ENCODE assay signal across 19 cellular contexts in the genomic region with DNA sequence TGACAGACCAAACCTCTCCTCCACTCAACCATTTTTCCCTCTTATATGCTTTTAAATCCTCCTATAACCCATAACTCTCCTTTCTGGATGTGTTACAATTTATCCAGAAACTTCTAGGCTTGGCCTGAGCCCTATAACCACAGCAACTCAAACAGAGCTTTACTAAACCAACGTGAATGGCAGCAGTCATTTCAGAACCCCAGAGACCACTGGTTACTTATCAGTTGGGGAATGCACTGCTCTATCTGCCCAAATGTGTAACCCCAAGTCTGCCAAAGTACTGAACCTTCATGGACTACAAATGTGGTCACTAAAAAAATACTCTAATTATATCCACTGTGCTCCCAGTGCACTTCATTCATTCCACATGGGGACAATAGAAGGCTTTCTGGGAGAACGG. TPM values are rescaled to one million over a fixed set of nuclear protein-coding genes. Genes with fewer than 3 reads are reported as not detected.
DNase-seq lines count a peak whose midpoint lies in the region; ATAC-seq, FAIRE-seq and TF ChIP-seq lines count a peak whose summit lies in the region.
"Had no signal": no experiment of that assay in that cellular context is flagged by ENCODE, and none has a peak within 500 bp of the region (broad histone marks: within the 10 kb centered on the region; RNA-seq: fewer than 3 reads in every experiment).

No MANE protein-coding gene starts in this region.

- DNase-seq in activated CD4-positive, alpha-beta T cell treated with anti-CD3 and anti-CD28 coated beads, Interleukin-2, amount 10 ng/mL, durations not matched to agents 24 days and 14 days = no peak
- DNase-seq in activated CD4-positive, alpha-beta T cell treated with anti-CD3 and anti-CD28 coated beads for 48 hours = no peak
- no peak for DNase-seq in natural killer cell treated with Interleukin-12 subunit alpha and Interleukin-12 subunit beta and Interleukin-15 and Interleukin-18, amount 100 ng/mL, for 72 hours (ENCODE audit: low spot score)
- no peak for DNase-seq in natural killer cell
- no peak for DNase-seq in GM12878 (ENCODE audit: low read depth, low spot score)
- DNase-seq in testis = no peak
- DNase-seq in spleen = no peak
- no peak for DNase-seq in effector CD8-positive, alpha-beta T cell (lab: John Stamatoyannopoulos, UW)
- DNase-seq: 8988T, DMS53, HCEC 1CT, MV-4-11, NCI-H1417 treated with DMSO at 0.1 percent for 48 hours, NCI-H2029, NCI-H2171 treated with DMSO at 0.1 percent for 48 hours had no signal

- 50% methylated on average over 2 of the region's 2 CpGs for WGBS in GM12878 (ENCODE audit: insufficient coverage, insufficient replicate concordance, low lambda C conversion rate, missing lambda C conversion rate)
- 73 to 74% methylated on average over 2 of the region's 2 CpGs for whole genome bisulfite sequencing in testis, 2 donors
- 81 to 88% (median 84%) methylated on average over 2 of the region's 2 CpGs for WGBS in spleen, 5 donors

- intact Hi-C loops in activated CD4-positive, alpha-beta T cell treated with anti-CD3 and anti-CD28 coated beads, Interleukin-2, amount 10 ng/mL, durations not matched to agents 24 days and 14 days (cut with micrococcal nuclease) = no loop called here
- intact Hi-C loops in natural killer cell (cut with micrococcal nuclease) = no loop called here
- intact Hi-C loops in GM12878 (cut with micrococcal nuclease; ENCODE audit: unreplicated experiment) = no loop called here
- intact Hi-C loops in testis (cut with DNase I; ENCODE audit: low total_unique reads) = no loop called here
- intact Hi-C loops in spleen (cut with DNase I; ENCODE audit: low total_unique reads) = no loop called here

- H3K4me2 ChIP-seq in GM12878 (ENCODE audit: control insufficient read depth, insufficient read depth) = no peak overlapping the region
- H3K4me2 ChIP-seq: BLaER1 treated with 17β-estradiol and CSF1 and Interleukin-3, amounts not matched to agents 10 nM and 100 nM had no signal

- TSS peak; percentile 33 for BruUV-seq in GM12878 (replicated peaks; lab: Mats Ljungman, UMichigan)

- no peak for TF ChIP-seq RAD21 in GM12878 (IDR thresholded peaks at IDR 0.05; ENCODE audit: insufficient read depth, low read depth, low read length)

- no peaks in the 10 kb centered on the region for H3K9me3 Mint-ChIP-seq in activated CD4-positive, alpha-beta T cell treated with anti-CD3 and anti-CD28 coated beads, Interleukin-2, amount 10 ng/mL, durations not matched to agents 24 days and 14 days
- H3K9me3 Mint-ChIP-seq in natural killer cell treated with Interleukin-12 subunit alpha and Interleukin-12 subunit beta and Interleukin-15 and Interleukin-18, amount 100 ng/mL, for 72 hours = no peaks in the 10 kb centered on the region
- no peaks in the 10 kb centered on the region for H3K9me3 Mint-ChIP-seq in natural killer cell
- H3K9me3 Mint-ChIP-seq: IgD-negative memory B cell had no signal

- no peak for TF ChIP-seq CTCF in natural killer cell (IDR thresholded peaks at IDR 0.05)
- no peak for TF ChIP-seq CTCF in GM12878 (IDR thresholded peaks at IDR 0.05 in 2 of 3, conservative IDR thresholded peaks at IDR 0.05 in 1 of 3; ENCODE audit: control insufficient read depth in 2 of 3, extremely low read depth in 1 of 3, insufficient read depth in 1 of 3, low read depth in 3 of 3, low read length in 3 of 3)
- TF ChIP-seq CTCF in testis (IDR thresholded peaks at IDR 0.05) = no peak
- no peak for TF ChIP-seq CTCF in spleen (IDR thresholded peaks at IDR 0.05 in 8 of 11, conservative IDR thresholded peaks at IDR 0.05 in 3 of 11)

- no peaks in the 10 kb centered on the region for H3K79me2 ChIP-seq in GM12878 (ENCODE audit: control insufficient read depth, insufficient read depth, low read length)

- H3K9me3 ChIP-seq in GM12878 (replicated peaks; ENCODE audit: control insufficient read depth, insufficient read depth, low read length) (no peaks in the 10 kb centered on the region), testis (no peaks in the 10 kb centered on the region), spleen (no peaks in the 10 kb centered on the region)
- H3K9me3 ChIP-seq: BLaER1 treated with 17β-estradiol and CSF1 and Interleukin-3, amounts not matched to agents 10 nM and 100 nM had no signal

- TF ChIP-seq EP300 in GM12878 (IDR thresholded peaks at IDR 0.05; ENCODE audit: borderline replicate concordance in 1 of 2, control insufficient read depth in 1 of 2, low read depth in 2 of 2, low read length in 2 of 2) = no peak

- SMC1A ChIA-PET in GM12878 (lab: Charles Lee; ENCODE audit: uncharacterized antibody, unreplicated experiment) = interaction anchor here (1.1 to 1.5 kb wide), 2 partner anchors 11 to 65 kb away, joined by 3 to 7 read pairs; no protein-coding TSS in a partner anchor

- CTCF ChIA-PET in GM12878 (lab: Yijun Ruan, JAX) = interaction anchor here (1.7 kb wide), 1 partner anchor 11 kb away, joined by 5 read pairs; no protein-coding TSS in a partner anchor

- peak in 1 of 2 donors; percentile 43 for ATAC-seq in natural killer cell treated with Interleukin-12 subunit alpha and Interleukin-12 subunit beta and Interleukin-15 and Interleukin-18, amount 100 ng/mL, for 72 hours
- ATAC-seq in natural killer cell = no peak
- no peak for ATAC-seq in GM12878

- POLR2A ChIA-PET in GM12878 (lab: Charles Lee) = interaction anchor here (1.0 kb wide), 1 partner anchor 14 kb away, joined by 3 read pairs; no protein-coding TSS in a partner anchor

- no peaks in the 10 kb centered on the region for H3K4me1 Mint-ChIP-seq in activated CD4-positive, alpha-beta T cell treated with anti-CD3 and anti-CD28 coated beads, Interleukin-2, amount 10 ng/mL, durations not matched to agents 24 days and 14 days
- peaks cover 0 to 7% of the 10 kb centered on the region in 2 donors for H3K4me1 Mint-ChIP-seq in natural killer cell treated with Interleukin-12 subunit alpha and Interleukin-12 subunit beta and Interleukin-15 and Interleukin-18, amount 100 ng/mL, for 72 hours (ENCODE audit: low read depth in 2 of 2)
- H3K4me1 Mint-ChIP-seq in natural killer cell = no peaks in the 10 kb centered on the region
- H3K4me1 Mint-ChIP-seq: IgD-negative memory B cell had no signal

- H4K20me1 ChIP-seq in GM12878 (ENCODE audit: control insufficient read depth, insufficient read depth) = no peaks in the 10 kb centered on the region

- H3K4me3 Mint-ChIP-seq in activated CD4-positive, alpha-beta T cell treated with anti-CD3 and anti-CD28 coated beads, Interleukin-2, amount 10 ng/mL, durations not matched to agents 24 days and 14 days = no peak overlapping the region
- no peak overlapping the region for H3K4me3 Mint-ChIP-seq in natural killer cell treated with Interleukin-12 subunit alpha and Interleukin-12 subunit beta and Interleukin-15 and Interleukin-18, amount 100 ng/mL, for 72 hours
- H3K4me3 Mint-ChIP-seq in natural killer cell = no peak overlapping the region
- H3K4me3 Mint-ChIP-seq: IgD-negative memory B cell had no signal

- no peak for FAIRE-seq in GM12878 (lab: Jason Lieb, UNC)
- FAIRE-seq: GM12891, RCC 7860 had no signal

- no peaks in the 10 kb centered on the region for H3K4me1 ChIP-seq in GM12878 (ENCODE audit: control insufficient read depth, insufficient read depth, low read length)
- peaks cover 15% of the 10 kb centered on the region for H3K4me1 ChIP-seq in testis
- H3K4me1 ChIP-seq in spleen = no peaks in the 10 kb centered on the region
- H3K4me1 ChIP-seq: BLaER1 treated with 17β-estradiol and CSF1 and Interleukin-3, amounts not matched to agents 10 nM and 100 nM had no signal

- H3K27me3 ChIP-seq in GM12878 (replicated peaks in 1 of 2; ENCODE audit: control insufficient read depth in 2 of 2, insufficient read depth in 2 of 2, low read length in 1 of 2) (no peaks in the 10 kb centered on the region), testis (no peaks in the 10 kb centered on the region), spleen (replicated peaks in 1 of 7) (no peaks in the 10 kb centered on the region)
- H3K27me3 ChIP-seq: BLaER1 treated with 17β-estradiol and CSF1 and Interleukin-3, amounts not matched to agents 10 nM and 100 nM had no signal

- H3K9ac ChIP-seq in GM12878 (ENCODE audit: control insufficient read depth, insufficient read depth, low read length) = no peak overlapping the region
- H3K9ac ChIP-seq: BLaER1 treated with 17β-estradiol and CSF1 and Interleukin-3, amounts not matched to agents 10 nM and 100 nM had no signal

- H3K36me3 ChIP-seq in GM12878 (ENCODE audit: control insufficient read depth in 2 of 2, insufficient read depth in 2 of 2, low read length in 1 of 2) = peaks cover 12 to 21% of the 10 kb centered on the region in 2 experiments
- H3K36me3 ChIP-seq in testis (ENCODE audit: low read depth, missing control alignments) = no peaks in the 10 kb centered on the region
- H3K36me3 ChIP-seq in spleen = peaks cover 3 to 100% (median 94%) of the 10 kb centered on the region in 6 donors

- no peak overlapping the region for H2AFZ ChIP-seq in GM12878 (ENCODE audit: control insufficient read depth, low read depth, low read length)

- peaks cover 56% of the 10 kb centered on the region for H3K36me3 Mint-ChIP-seq in activated CD4-positive, alpha-beta T cell treated with anti-CD3 and anti-CD28 coated beads, Interleukin-2, amount 10 ng/mL, durations not matched to agents 24 days and 14 days (ENCODE audit: low read depth)
- H3K36me3 Mint-ChIP-seq in natural killer cell treated with Interleukin-12 subunit alpha and Interleukin-12 subunit beta and Interleukin-15 and Interleukin-18, amount 100 ng/mL, for 72 hours = peaks cover 19% of the 10 kb centered on the region
- H3K36me3 Mint-ChIP-seq in natural killer cell = no peaks in the 10 kb centered on the region

- in situ Hi-C loops in GM12878 (cut with MboI) = no loop called here

- RAD21 ChIA-PET in GM12878 (lab: Charles Lee; ENCODE audit: unreplicated experiment) = interaction anchor here (0.5 kb wide), 1 partner anchor 17 kb away, joined by 3 read pairs; no protein-coding TSS in a partner anchor

- TF ChIP-seq POLR2A in GM12878 (IDR thresholded peaks at IDR 0.05; ENCODE audit: low read depth, low read length) (no peak), testis (IDR thresholded peaks at IDR 0.05) (no peak), spleen (IDR thresholded peaks at IDR 0.05) (no peak)

- H3K27ac ChIP-seq in GM12878 (ENCODE audit: control insufficient read depth, insufficient read depth) (no peak overlapping the region), testis (peak overlapping the region; percentile 66 to 68), spleen (no peak overlapping the region)
- H3K27ac ChIP-seq: BLaER1 treated with 17β-estradiol and CSF1 and Interleukin-3, amounts not matched to agents 10 nM and 100 nM had no signal

- H3K4me3 ChIP-seq in GM12878 (no peak overlapping the region), testis (no peak overlapping the region), spleen (no peak overlapping the region)
- H3K4me3 ChIP-seq: BLaER1 treated with 17β-estradiol and CSF1 and Interleukin-3, amounts not matched to agents 10 nM and 100 nM had no signal

- no peaks in the 10 kb centered on the region for H3K27me3 Mint-ChIP-seq in activated CD4-positive, alpha-beta T cell treated with anti-CD3 and anti-CD28 coated beads, Interleukin-2, amount 10 ng/mL, durations not matched to agents 24 days and 14 days
- H3K27me3 Mint-ChIP-seq in natural killer cell treated with Interleukin-12 subunit alpha and Interleukin-12 subunit beta and Interleukin-15 and Interleukin-18, amount 100 ng/mL, for 72 hours = no peaks in the 10 kb centered on the region
- no peaks in the 10 kb centered on the region for H3K27me3 Mint-ChIP-seq in natural killer cell (ENCODE audit: low read depth in 2 of 2)
- H3K27me3 Mint-ChIP-seq: IgD-negative memory B cell had no signal

- peak overlapping the region; percentile 43 for H3K27ac Mint-ChIP-seq in activated CD4-positive, alpha-beta T cell treated with anti-CD3 and anti-CD28 coated beads, Interleukin-2, amount 10 ng/mL, durations not matched to agents 24 days and 14 days
- peak overlapping the region; percentile 1 for H3K27ac Mint-ChIP-seq in natural killer cell treated with Interleukin-12 subunit alpha and Interleukin-12 subunit beta and Interleukin-15 and Interleukin-18, amount 100 ng/mL, for 72 hours
- peak overlapping the region in 1 of 2 donors; percentile 2 for H3K27ac Mint-ChIP-seq in natural killer cell
- H3K27ac Mint-ChIP-seq: IgD-negative memory B cell had no signal

RNA-seq across cellular contexts. Expression of gene NAA25, which starts 42.0 kb away (rescaled TPM):
- total RNA-seq in activated CD4-positive, alpha-beta T cell treated with anti-CD3 and anti-CD28 coated beads, Interleukin-2, amount 10 ng/mL, durations not matched to agents 24 days and 14 days = 60.0 and 62.1 TPM in 2 replicates
- 10 to 100 TPM; 31.6 to 78.3 TPM for total RNA-seq in natural killer cell treated with Interleukin-12 subunit alpha and Interleukin-12 subunit beta and Interleukin-15 and Interleukin-18, amount 100 ng/mL, for 72 hours
- 10 to 100 TPM; 25.8 to 34.4 (median 30.7) TPM for total RNA-seq in natural killer cell
- total RNA-seq in GM12878 (2013; cell fraction: nucleolus; rRNA removed) = 178 and 182 TPM in 2 replicates
- 23.4 and 28.1 TPM in 2 replicates for total RNA-seq in GM12878 (2014; rRNA removed)
- total RNA-seq in GM12878 (2014; rRNA removed; fragmentation: Illumina TruSeq; extraction: Trizol) = 28.3 and 30.3 TPM in 2 replicates
- total RNA-seq in GM12878 (2021) = 34.1 and 39.2 TPM in 2 replicates
- 7.2 TPM for polyA plus RNA-seq in GM12878 (2011; ENCODE audit: low read depth)
- 29.3 and 34.8 TPM in 2 replicates for polyA plus RNA-seq in GM12878 (2011; rRNA removed)
- polyA plus RNA-seq in GM12878 (2011; cell fraction: cytosol; rRNA removed) = 9.6 and 14.6 TPM in 2 replicates
- 18.1 and 20.0 TPM in 2 replicates for polyA plus RNA-seq in GM12878 (2011; cell fraction: nucleus; rRNA removed)
- 9.9 and 11.0 TPM in 2 replicates for polyA plus RNA-seq in GM12878 (2012)
- polyA plus RNA-seq in GM12878 (2014; fragmentation: Illumina TruSeq; extraction: Trizol) = 36.5 and 38.8 TPM in 2 replicates
- polyA plus RNA-seq in GM12878 (2014; fragmentation: Nextera tagmentation; extraction: Ambion mirVana) = 10 to 100 TPM; 15.0 to 32.1 TPM
- polyA plus RNA-seq in GM12878 (2014; rRNA removed) = 18.5 and 20.5 TPM in 2 replicates
- polyA plus RNA-seq in GM12878 (2016; fragmentation: Nextera tagmentation; extraction: Ambion mirVana) = 10 to 100 TPM; 29.5 to 33.6 TPM
- polyA minus RNA-seq in GM12878 (2011; rRNA and poly(A)+ RNA removed) = 31.2 and 63.1 TPM in 2 replicates
- polyA minus RNA-seq in GM12878 (2011; cell fraction: cytosol; rRNA and poly(A)+ RNA removed) = 12.0 and 15.3 TPM in 2 replicates
- 15.4 and 28.5 TPM in 2 replicates for polyA minus RNA-seq in GM12878 (2011; cell fraction: nucleus; rRNA and poly(A)+ RNA removed)
- 10 to 100 TPM; 28.2 to 31.8 TPM for total RNA-seq in testis
- polyA plus RNA-seq in testis (ENCODE audit: insufficient read depth, low read depth, low replicate concordance) = 15.2 TPM
- 10 to 100 TPM; 25.6 to 40.3 (median 29.8) TPM for total RNA-seq in spleen
- 1 to 10 TPM; 4.3 to 5.9 (median 5.3) TPM for polyA plus RNA-seq in spleen

RNA-seq across cellular contexts. Expression of gene ERP29, which starts 53.3 kb away (rescaled TPM):
- 56.6 and 60.9 TPM in 2 replicates for total RNA-seq in activated CD4-positive, alpha-beta T cell treated with anti-CD3 and anti-CD28 coated beads, Interleukin-2, amount 10 ng/mL, durations not matched to agents 24 days and 14 days
- 10 to 100 TPM; 46.0 to 61.7 TPM for total RNA-seq in natural killer cell treated with Interleukin-12 subunit alpha and Interleukin-12 subunit beta and Interleukin-15 and Interleukin-18, amount 100 ng/mL, for 72 hours
- 10 to 100 TPM; 51.6 to 74.9 (median 57.8) TPM for total RNA-seq in natural killer cell
- 40.7 and 48.7 TPM in 2 replicates for total RNA-seq in GM12878 (2013; cell fraction: nucleolus; rRNA removed)
- total RNA-seq in GM12878 (2014; rRNA removed) = 43.9 and 46.7 TPM in 2 replicates
- 127 and 141 TPM in 2 replicates for total RNA-seq in GM12878 (2014; rRNA removed; fragmentation: Illumina TruSeq; extraction: Trizol)
- total RNA-seq in GM12878 (2021) = 97.8 and 102 TPM in 2 replicates
- 75.1 TPM for polyA plus RNA-seq in GM12878 (2011; ENCODE audit: low read depth)
- polyA plus RNA-seq in GM12878 (2011; rRNA removed) = 146 and 157 TPM in 2 replicates
- polyA plus RNA-seq in GM12878 (2011; cell fraction: cytosol; rRNA removed) = 88.1 and 112 TPM in 2 replicates
- 49.8 and 50.8 TPM in 2 replicates for polyA plus RNA-seq in GM12878 (2011; cell fraction: nucleus; rRNA removed)
- 106 and 152 TPM in 2 replicates for polyA plus RNA-seq in GM12878 (2012)
- 59.9 and 106 TPM in 2 replicates for polyA plus RNA-seq in GM12878 (2014; fragmentation: Illumina TruSeq; extraction: Trizol)
- polyA plus RNA-seq in GM12878 (2014; fragmentation: Nextera tagmentation; extraction: Ambion mirVana) = 100 to 1,000 TPM in 1 of 2 experiments, 10 to 100 TPM in 1; 47.1 to 119 TPM
- 115 and 127 TPM in 2 replicates for polyA plus RNA-seq in GM12878 (2014; rRNA removed)
- 100 to 1,000 TPM; 103 to 107 TPM for polyA plus RNA-seq in GM12878 (2016; fragmentation: Nextera tagmentation; extraction: Ambion mirVana)
- 41.3 and 60.9 TPM in 2 replicates for polyA minus RNA-seq in GM12878 (2011; rRNA and poly(A)+ RNA removed)
- 22.9 and 26.9 TPM in 2 replicates for polyA minus RNA-seq in GM12878 (2011; cell fraction: cytosol; rRNA and poly(A)+ RNA removed)
- 13.1 and 18.3 TPM in 2 replicates for polyA minus RNA-seq in GM12878 (2011; cell fraction: nucleus; rRNA and poly(A)+ RNA removed)
- 10 to 100 TPM; 76.5 to 85.1 TPM for total RNA-seq in testis
- polyA plus RNA-seq in testis (ENCODE audit: insufficient read depth, low read depth, low replicate concordance) = 129 TPM
- 100 to 1,000 TPM in 2 of 7 donors, 10 to 100 TPM in 5; 64.4 to 114 (median 82.7) TPM for total RNA-seq in spleen
- 100 to 1,000 TPM; 142 to 196 (median 163) TPM for polyA plus RNA-seq in spleen

RNA-seq across cellular contexts. Expression of gene TMEM116, which starts 53.6 kb away (rescaled TPM):
- total RNA-seq in activated CD4-positive, alpha-beta T cell treated with anti-CD3 and anti-CD28 coated beads, Interleukin-2, amount 10 ng/mL, durations not matched to agents 24 days and 14 days = 9.7 and 11.1 TPM in 2 replicates
- 10 to 100 TPM in 1 of 2 donors, 1 to 10 TPM in 1; 6.2 to 17.3 TPM for total RNA-seq in natural killer cell treated with Interleukin-12 subunit alpha and Interleukin-12 subunit beta and Interleukin-15 and Interleukin-18, amount 100 ng/mL, for 72 hours
- total RNA-seq in natural killer cell (10 to 100 TPM in 2 of 3 donors, 1 to 10 TPM in 1; 6.5 to 10.2 (median 10.1) TPM), GM12878 (2014; rRNA removed) (6.0 and 7.2 TPM in 2 replicates), GM12878 (2014; rRNA removed; fragmentation: Illumina TruSeq; extraction: Trizol) (8.9 and 9.2 TPM in 2 replicates), GM12878 (2021) (5.5 and 6.0 TPM in 2 replicates), testis (10 to 100 TPM; 38.5 to 48.0 TPM), spleen (10 to 100 TPM in 5 of 7 donors, 1 to 10 TPM in 2; 7.5 to 15.2 (median 11.4) TPM)
- 33.3 and 36.8 TPM in 2 replicates for total RNA-seq in GM12878 (2013; cell fraction: nucleolus; rRNA removed)
- 5.5 TPM for polyA plus RNA-seq in GM12878 (2011; ENCODE audit: low read depth)
- polyA plus RNA-seq in GM12878 (2011; rRNA removed) (25.7 and 31.0 TPM in 2 replicates), GM12878 (2014; fragmentation: Illumina TruSeq; extraction: Trizol) (7.6 and 7.8 TPM in 2 replicates), GM12878 (2014; fragmentation: Nextera tagmentation; extraction: Ambion mirVana) (10 to 100 TPM in 1 of 2 experiments, 1 to 10 TPM in 1; 7.9 to 13.5 TPM), GM12878 (2014; rRNA removed) (7.7 and 8.0 TPM in 2 replicates), GM12878 (2016; fragmentation: Nextera tagmentation; extraction: Ambion mirVana) (10 to 100 TPM; 10.9 to 13.0 TPM), testis (ENCODE audit: insufficient read depth, low read depth, low replicate concordance) (106 TPM), spleen (1 to 10 TPM; 5.4 to 6.2 (median 6.2) TPM)
- polyA plus RNA-seq in GM12878 (2011; cell fraction: cytosol; rRNA removed) = 24.2 and 25.7 TPM in 2 replicates
- polyA plus RNA-seq in GM12878 (2011; cell fraction: nucleus; rRNA removed) = 13.8 and 16.2 TPM in 2 replicates
- 6.6 and 7.2 TPM in 2 replicates for polyA plus RNA-seq in GM12878 (2012)
- polyA minus RNA-seq in GM12878 (2011; rRNA and poly(A)+ RNA removed) = 17.7 and 21.4 TPM in 2 replicates
- polyA minus RNA-seq in GM12878 (2011; cell fraction: cytosol; rRNA and poly(A)+ RNA removed) = 6.1 and 9.0 TPM in 2 replicates
- 15.1 and 30.0 TPM in 2 replicates for polyA minus RNA-seq in GM12878 (2011; cell fraction: nucleus; rRNA and poly(A)+ RNA removed)

RNA-seq across cellular contexts. Expression of gene TRAFD1, which starts 58.8 kb away (rescaled TPM):
- total RNA-seq in activated CD4-positive, alpha-beta T cell treated with anti-CD3 and anti-CD28 coated beads, Interleukin-2, amount 10 ng/mL, durations not matched to agents 24 days and 14 days = 45.6 and 48.3 TPM in 2 replicates
- 10 to 100 TPM; 50.9 to 81.4 TPM for total RNA-seq in natural killer cell treated with Interleukin-12 subunit alpha and Interleukin-12 subunit beta and Interleukin-15 and Interleukin-18, amount 100 ng/mL, for 72 hours
- total RNA-seq in natural killer cell (10 to 100 TPM; 35.8 to 45.3 (median 45.2) TPM), GM12878 (2014; rRNA removed) (45.9 and 52.9 TPM in 2 replicates), GM12878 (2014; rRNA removed; fragmentation: Illumina TruSeq; extraction: Trizol) (37.2 and 37.5 TPM in 2 replicates), GM12878 (2021) (44.6 and 44.8 TPM in 2 replicates), testis (10 to 100 TPM; 46.6 to 53.6 TPM), spleen (10 to 100 TPM; 47.3 to 63.4 (median 54.8) TPM)
- 62.9 and 82.2 TPM in 2 replicates for total RNA-seq in GM12878 (2013; cell fraction: nucleolus; rRNA removed)
- 29.9 TPM for polyA plus RNA-seq in GM12878 (2011; ENCODE audit: low read depth)
- polyA plus RNA-seq in GM12878 (2011; rRNA removed) (49.1 and 58.4 TPM in 2 replicates), GM12878 (2014; fragmentation: Illumina TruSeq; extraction: Trizol) (54.7 and 69.1 TPM in 2 replicates), GM12878 (2014; fragmentation: Nextera tagmentation; extraction: Ambion mirVana) (10 to 100 TPM; 42.3 to 43.8 TPM), GM12878 (2014; rRNA removed) (39.3 and 46.6 TPM in 2 replicates), GM12878 (2016; fragmentation: Nextera tagmentation; extraction: Ambion mirVana) (10 to 100 TPM; 54.4 to 55.5 TPM), testis (ENCODE audit: insufficient read depth, low read depth, low replicate concordance) (77.3 TPM), spleen (10 to 100 TPM; 18.6 to 31.2 (median 19.2) TPM)
- polyA plus RNA-seq in GM12878 (2011; cell fraction: cytosol; rRNA removed) = 45.8 and 46.9 TPM in 2 replicates
- 51.5 TPM in 2 replicates for polyA plus RNA-seq in GM12878 (2011; cell fraction: nucleus; rRNA removed)
- polyA plus RNA-seq in GM12878 (2012) = 34.5 and 36.2 TPM in 2 replicates
- 53.7 and 55.7 TPM in 2 replicates for polyA minus RNA-seq in GM12878 (2011; rRNA and poly(A)+ RNA removed)
- polyA minus RNA-seq in GM12878 (2011; cell fraction: cytosol; rRNA and poly(A)+ RNA removed) = 14.2 and 16.3 TPM in 2 replicates
- polyA minus RNA-seq in GM12878 (2011; cell fraction: nucleus; rRNA and poly(A)+ RNA removed) = 19.3 and 19.7 TPM in 2 replicates

Comparison
In these comparisons a context has a peak if more than half of its experiments do, and no peak if none do; other contexts are left out.
1. H3K27ac ChIP-seq: peak in testis (2 of 2); none in GM12878 (single experiment) and spleen (0 of 8).